1 cellular context compared by ENCODE assay signal in the genomic region with DNA sequence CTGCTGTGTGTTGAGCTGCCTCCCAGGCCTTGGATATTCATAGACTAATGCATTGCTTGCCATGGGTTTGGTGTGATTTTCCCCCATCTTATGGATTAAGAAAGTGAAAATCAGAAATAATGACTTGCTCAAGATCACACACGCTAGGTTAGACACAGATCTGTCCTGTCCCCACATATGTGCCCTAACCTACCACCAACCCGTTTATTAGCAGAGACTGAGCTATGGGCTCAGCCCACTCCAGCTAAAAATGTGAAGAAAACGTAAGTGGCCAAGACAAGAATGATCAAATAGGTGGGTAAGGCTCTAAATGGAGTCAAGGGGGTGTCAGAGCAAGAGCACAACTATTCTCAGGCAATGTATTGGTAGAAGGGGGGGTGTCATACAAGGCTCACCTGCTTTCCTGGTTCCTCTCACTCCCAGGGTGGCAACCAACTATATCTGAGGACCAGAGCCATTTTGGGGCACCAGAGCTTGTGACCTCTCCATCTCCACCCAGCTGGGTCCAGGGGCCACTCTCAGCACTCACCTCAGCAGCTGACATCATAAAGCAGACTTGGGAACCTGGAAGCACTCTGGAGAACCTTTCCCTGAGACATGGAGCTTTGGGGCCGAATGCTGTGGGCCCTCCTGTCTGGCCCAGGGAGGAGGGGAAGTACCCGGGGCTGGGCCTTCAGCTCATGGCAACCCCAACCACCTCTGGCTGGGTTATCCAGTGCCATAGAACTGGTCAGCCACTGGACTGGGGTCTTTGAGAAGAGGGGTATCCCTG.
TF ChIP-seq lines count a peak whose summit lies in the region.

No MANE protein-coding gene starts in this region.

TF ChIP-seq in neural cell, 6 proteins besides CTCF, POLR2A, EP300 and RAD21 (continued from another document):
- TF ChIP-seq, protein P1, sequence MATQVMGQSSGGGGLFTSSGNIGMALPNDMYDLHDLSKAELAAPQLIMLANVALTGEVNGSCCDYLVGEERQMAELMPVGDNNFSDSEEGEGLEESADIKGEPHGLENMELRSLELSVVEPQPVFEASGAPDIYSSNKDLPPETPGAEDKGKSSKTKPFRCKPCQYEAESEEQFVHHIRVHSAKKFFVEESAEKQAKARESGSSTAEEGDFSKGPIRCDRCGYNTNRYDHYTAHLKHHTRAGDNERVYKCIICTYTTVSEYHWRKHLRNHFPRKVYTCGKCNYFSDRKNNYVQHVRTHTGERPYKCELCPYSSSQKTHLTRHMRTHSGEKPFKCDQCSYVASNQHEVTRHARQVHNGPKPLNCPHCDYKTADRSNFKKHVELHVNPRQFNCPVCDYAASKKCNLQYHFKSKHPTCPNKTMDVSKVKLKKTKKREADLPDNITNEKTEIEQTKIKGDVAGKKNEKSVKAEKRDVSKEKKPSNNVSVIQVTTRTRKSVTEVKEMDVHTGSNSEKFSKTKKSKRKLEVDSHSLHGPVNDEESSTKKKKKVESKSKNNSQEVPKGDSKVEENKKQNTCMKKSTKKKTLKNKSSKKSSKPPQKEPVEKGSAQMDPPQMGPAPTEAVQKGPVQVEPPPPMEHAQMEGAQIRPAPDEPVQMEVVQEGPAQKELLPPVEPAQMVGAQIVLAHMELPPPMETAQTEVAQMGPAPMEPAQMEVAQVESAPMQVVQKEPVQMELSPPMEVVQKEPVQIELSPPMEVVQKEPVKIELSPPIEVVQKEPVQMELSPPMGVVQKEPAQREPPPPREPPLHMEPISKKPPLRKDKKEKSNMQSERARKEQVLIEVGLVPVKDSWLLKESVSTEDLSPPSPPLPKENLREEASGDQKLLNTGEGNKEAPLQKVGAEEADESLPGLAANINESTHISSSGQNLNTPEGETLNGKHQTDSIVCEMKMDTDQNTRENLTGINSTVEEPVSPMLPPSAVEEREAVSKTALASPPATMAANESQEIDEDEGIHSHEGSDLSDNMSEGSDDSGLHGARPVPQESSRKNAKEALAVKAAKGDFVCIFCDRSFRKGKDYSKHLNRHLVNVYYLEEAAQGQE (IDR thresholded peaks at IDR 0.05; ENCODE audit: borderline replicate concordance) = no peak
- TF ChIP-seq TAF1 (IDR thresholded peaks at IDR 0.05; ENCODE audit: low read depth) = no peak
- TF ChIP-seq POLR2AphosphoS5 (IDR thresholded peaks at IDR 0.05) = no peak
